ENCODE assay signal across 8 cellular contexts in genomic region chr20:35541783-35542662, GRCh38. TPM values are rescaled to one million over a fixed set of nuclear protein-coding genes. Genes with fewer than 3 reads are reported as not detected.
DNase-seq lines count a peak whose midpoint lies in the region; ATAC-seq lines count a peak whose summit lies in the region.

Gene ERGIC3, plus strand, starts transcription at chr20:35542078. Its CDS starts 20 bp downstream, at chr20:35542098.

- H3K4me1 ChIP-seq in HUES48 (ENCODE audit: control insufficient read depth, insufficient read depth, low read length) = peaks cover 7% of the 10 kb centered on the region; the same call in 1 of the 2 replicates
- peaks cover 5% of the 10 kb centered on the region for H3K4me1 ChIP-seq in NT2/D1 (ENCODE audit: insufficient read depth, insufficient read length)
- no peaks in the 10 kb centered on the region for H3K4me1 ChIP-seq in endocrine pancreas (ENCODE audit: control insufficient read depth, insufficient read depth, low read length)

- H3K36me3 ChIP-seq in HUES48 (ENCODE audit: control insufficient read depth, insufficient read depth, low read length) (peaks cover 29% of the 10 kb centered on the region), NT2/D1 (ENCODE audit: insufficient read depth, insufficient read length, low read length) (peaks cover 42% of the 10 kb centered on the region), endocrine pancreas (ENCODE audit: control insufficient read depth, insufficient read depth, low read length) (no peaks in the 10 kb centered on the region)

- no peaks in the 10 kb centered on the region for H3K9me3 ChIP-seq in HUES48 (ENCODE audit: control insufficient read depth, insufficient read depth, low read length)
- no peaks in the 10 kb centered on the region for H3K9me3 ChIP-seq in NT2/D1 (ENCODE audit: insufficient read depth, low read length)
- H3K9me3 ChIP-seq in endocrine pancreas (ENCODE audit: control insufficient read depth, low read length) = no peaks in the 10 kb centered on the region

- H3K27ac ChIP-seq in HUES48 (ENCODE audit: low read depth, low read length) = peak within 1 kb of the TSS; percentile 99

- ATAC-seq in GM21360 (IDR thresholded peaks at IDR 0.05; ENCODE audit: unreplicated experiment) = peak; percentile 78

- H3K9ac ChIP-seq in HUES48 (ENCODE audit: low read depth, low read length) = peak within 1 kb of the TSS; percentile 90
- H3K9ac ChIP-seq in NT2/D1 (ENCODE audit: insufficient read length, low read depth) = peak within 1 kb of the TSS; percentile 88
- H3K9ac ChIP-seq in endocrine pancreas (ENCODE audit: control insufficient read depth, insufficient read depth, low read length) = peak within 1 kb of the TSS; percentile 88

- H3K27me3 ChIP-seq in HUES48 (ENCODE audit: control insufficient read depth, insufficient read depth, low read length) (no peaks in the 10 kb centered on the region), NT2/D1 (ENCODE audit: insufficient read depth, insufficient read length) (no peaks in the 10 kb centered on the region), endocrine pancreas (ENCODE audit: control insufficient read depth, insufficient read depth, low read length) (no peaks in the 10 kb centered on the region)

- peak within 1 kb of the TSS; percentile 85 for H3K4me3 ChIP-seq in HUES48 (ENCODE audit: low read depth, low read length)
- peak within 1 kb of the TSS; percentile 88 for H3K4me3 ChIP-seq in NT2/D1 (ENCODE audit: insufficient read length, low read depth)
- peak within 1 kb of the TSS; percentile 63 for H3K4me3 ChIP-seq in endocrine pancreas (ENCODE audit: control insufficient read depth, insufficient read depth, low read length)

- DNase-seq in CMK (ENCODE audit: low read depth) = peak; percentile 95
- DNase-seq in NT2/D1 (ENCODE audit: low read depth, low spot score) = peak; percentile 98
- peak; percentile 92 to 93 (median 92) for DNase-seq in activated CD8-positive, alpha-beta memory T cell treated with anti-CD3 and anti-CD28 coated beads for 48 hours (ENCODE audit: low read depth in 2 of 3, low spot score in 2 of 3)
- DNase-seq in mesenteric fat pad (ENCODE audit: low spot score) = peak; percentile 98
- DNase-seq in stimulated activated CD8-positive, alpha-beta memory T cell treated with anti-CD3 and anti-CD28 coated beads, Interleukin-15, amount 100 ng/mL, for 1 hour (ENCODE audit: low read depth) = peak; percentile 93

RNA-seq across cellular contexts. Expression of gene ERGIC3, which starts in this region (rescaled TPM):
- total RNA-seq in mesenteric fat pad = 138 TPM

Comparison
In these comparisons a context has a peak if more than half of its experiments do, and no peak if none do; other contexts are left out.
1. Peak in every context shown above with its lines: DNase-seq, ATAC-seq, H3K4me3 ChIP-seq and H3K27ac ChIP-seq.